In genomic region chr6:89368107-89368506, GRCh38 we compare ENCODE assay signal across 8 cellular contexts. TPM values are rescaled to one million over a fixed set of nuclear protein-coding genes. Genes with fewer than 3 reads are reported as not detected.
DNase-seq lines count a peak whose midpoint lies in the region; ATAC-seq and TF ChIP-seq lines count a peak whose summit lies in the region.

No MANE protein-coding gene starts in this region.

- H3K4me2 ChIP-seq in SK-N-SH = no peak overlapping the region

- no peak for TF ChIP-seq EP300 in SK-N-SH (IDR thresholded peaks at IDR 0.05; ENCODE audit: borderline replicate concordance in 1 of 2, low read depth in 1 of 2, low read length in 1 of 2)

- H2AFZ ChIP-seq in SK-N-SH (ENCODE audit: low read depth) = peak overlapping the region; percentile 27; the same call in 1 of the 2 replicates

- peak; percentile 81 for TF ChIP-seq RAD21 in SK-N-SH (IDR thresholded peaks at IDR 0.05; ENCODE audit: low read length)

- WGBS in SK-N-SH (ENCODE audit: low lambda C conversion rate) = 23% methylated on average over 6 of the region's 6 CpGs
- WGBS in spleen, 5 donors = 38 to 51% (median 45%) methylated on average over 6 of the region's 6 CpGs

- H3K79me2 ChIP-seq in SK-N-SH (ENCODE audit: insufficient read depth) = no peaks in the 10 kb centered on the region

- intact Hi-C loops in spleen (cut with DNase I; ENCODE audit: low total_unique reads) = no loop called here

- H3K4me1 ChIP-seq in SK-N-SH (ENCODE audit: control insufficient read depth in 1 of 2, insufficient read depth in 2 of 2, low read depth in 1 of 2, low read length in 1 of 2) (no peaks in the 10 kb centered on the region; a peak in 1 of 4 replicates), spleen (peaks cover 3 to 53% (median 28%) of the 10 kb centered on the region in 6 donors)

- no peak for TF ChIP-seq POLR2A in spleen (IDR thresholded peaks at IDR 0.05)

- H3K27ac ChIP-seq in SK-N-SH (ENCODE audit: low read depth in 2 of 2, low read length in 1 of 2) (no peak overlapping the region), spleen (no peak overlapping the region)

- peak; percentile 91 for TF ChIP-seq CTCF in SK-N-SH (IDR thresholded peaks at IDR 0.05)
- TF ChIP-seq CTCF in spleen (IDR thresholded peaks at IDR 0.05 in 8 of 11, conservative IDR thresholded peaks at IDR 0.05 in 3 of 11) = peak; percentile 54 to 86 (median 78)

- H3K27me3 ChIP-seq in SK-N-SH (ENCODE audit: insufficient read depth) = no peaks in the 10 kb centered on the region
- H3K27me3 ChIP-seq in spleen (replicated peaks in 1 of 7) = no peaks in the 10 kb centered on the region

- no peak overlapping the region for H3K9ac ChIP-seq in SK-N-SH

- H3K4me3 ChIP-seq in SK-N-SH (ENCODE audit: low read depth in 2 of 2, low read length in 1 of 2) (peak overlapping the region in 1 of 2 experiments; percentile 12; a peak in 1 of 4 replicates), spleen (no peak overlapping the region)

- CTCF ChIA-PET in SK-N-SH (lab: Yijun Ruan, JAX) = interaction anchor here (0.6 to 5.2 kb wide), 22 partner anchors 9 to 427 kb away, joined by 3 to 34 read pairs (median 5); partner anchors contain the start of genes ANKRD6 and UBE2J1

- no peaks in the 10 kb centered on the region for H3K9me2 ChIP-seq in SK-N-SH

- ATAC-seq in HG02759 (IDR thresholded peaks at IDR 0.05; ENCODE audit: unreplicated experiment) = no peak
- no peak for ATAC-seq in HG02798 (IDR thresholded peaks at IDR 0.05; ENCODE audit: poor library complexity, unreplicated experiment)

- POLR2A ChIA-PET in SK-N-SH (lab: Yijun Ruan, JAX) = no interaction called here

- DNase-seq in COLO829 (ENCODE audit: low spot score) (peak; percentile 66), HPDE6-E6E7 (ENCODE audit: extremely low spot score) (peak; percentile 17), SK-N-SH (peak; percentile 70), amniotic stem cell (lab: John Stamatoyannopoulos, UW) (peak; percentile 53), hepatic stellate cell (ENCODE audit: low spot score) (peak; percentile 43), spleen (no peak)

- H3K9me3 ChIP-seq in SK-N-SH (no peaks in the 10 kb centered on the region), spleen (no peaks in the 10 kb centered on the region)

- no peaks in the 10 kb centered on the region for H4K20me1 ChIP-seq in SK-N-SH (ENCODE audit: insufficient read depth)

- no peaks in the 10 kb centered on the region for H3F3A ChIP-seq in SK-N-SH (replicated peaks; ENCODE audit: insufficient read depth)

- H3K36me3 ChIP-seq in SK-N-SH (replicated peaks in 1 of 2; ENCODE audit: control insufficient read depth in 1 of 2, insufficient read depth in 2 of 2, low read length in 1 of 2) (no peaks in the 10 kb centered on the region), spleen (no peaks in the 10 kb centered on the region)

TF ChIP-seq in SK-N-SH, 30 proteins besides CTCF, POLR2A, EP300 and RAD21:
- TF ChIP-seq TCF12 (IDR thresholded peaks at IDR 0.05) (no peak), MEF2A (IDR thresholded peaks at IDR 0.05; ENCODE audit: borderline replicate concordance, low read depth) (no peak), SMC3 (IDR thresholded peaks at IDR 0.05; ENCODE audit: low read depth, low read length) (peak; percentile 52)
TF ChIP-seq in SK-N-SH: peak in this region for 1.

RNA-seq across cellular contexts. Expression of gene UBE2J1, which starts 15.6 kb away (rescaled TPM):
- polyA plus RNA-seq in SK-N-SH (2012; rRNA removed) (11.3 and 16.2 TPM in 2 replicates), spleen (10 to 100 TPM; 48.3 to 62.3 (median 49.2) TPM)
- polyA plus RNA-seq in SK-N-SH (2012; cell fraction: cytosol; rRNA removed) = 17.5 and 20.7 TPM in 2 replicates
- 7.6 and 10.7 TPM in 2 replicates for polyA plus RNA-seq in SK-N-SH (2012; cell fraction: nucleus; rRNA removed)
- total RNA-seq in spleen = 100 to 1,000 TPM in 1 of 7 donors, 10 to 100 TPM in 6; 69.7 to 115 (median 72.9) TPM

RNA-seq across cellular contexts. Expression of gene RRAGD, which starts 44.0 kb away (rescaled TPM):
- polyA plus RNA-seq in SK-N-SH (2012; rRNA removed) = 0.05 and 0.07 TPM in 2 replicates
- polyA plus RNA-seq in SK-N-SH (2012; cell fraction: cytosol; rRNA removed) = 0.09 and 0.28 TPM in 2 replicates
- 0.01 and 0.02 TPM in 2 replicates for polyA plus RNA-seq in SK-N-SH (2012; cell fraction: nucleus; rRNA removed)
- 10 to 100 TPM; 11.0 to 26.5 (median 18.5) TPM for total RNA-seq in spleen
- 1 to 10 TPM; 3.1 to 7.9 (median 4.6) TPM for polyA plus RNA-seq in spleen

RNA-seq across cellular contexts. Expression of gene GABRR2, which starts 53.0 kb away (rescaled TPM):
- polyA plus RNA-seq in SK-N-SH (2012; rRNA removed) (0.08 and 0.18 TPM in 2 replicates), spleen (under 1 TPM; 0.32 to 0.48 (median 0.33) TPM)
- 0.01 and 0.03 TPM in 2 replicates for polyA plus RNA-seq in SK-N-SH (2012; cell fraction: cytosol; rRNA removed)
- 1.4 and 1.6 TPM in 2 replicates for polyA plus RNA-seq in SK-N-SH (2012; cell fraction: nucleus; rRNA removed)
- total RNA-seq in spleen = 10 to 100 TPM in 1 of 7 donors, 1 to 10 TPM in 6; 1.7 to 13.0 (median 4.9) TPM
